ENCODE assay signal across 1 cellular context in the genomic region with DNA sequence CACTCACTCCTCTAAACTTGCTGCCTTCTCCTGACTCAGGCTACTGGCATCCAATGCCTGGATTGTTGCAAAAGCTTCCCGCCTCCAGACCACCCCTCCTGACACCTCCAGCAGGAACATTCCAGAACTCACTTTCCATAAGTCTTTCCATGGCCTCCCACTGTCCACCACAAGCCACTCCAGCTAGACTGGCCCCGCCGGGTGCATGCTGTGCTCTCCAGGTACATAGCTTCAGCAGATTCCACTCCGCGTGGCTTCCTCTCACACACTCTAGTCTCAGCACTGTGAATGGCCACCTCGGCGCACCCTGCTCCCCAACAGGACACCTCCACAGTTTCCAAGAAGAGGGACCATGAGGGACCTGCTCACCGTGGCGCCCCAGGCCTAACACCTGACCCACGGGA.
TF ChIP-seq lines count a peak whose summit lies in the region.

No MANE protein-coding gene starts in this region.

TF ChIP-seq in SK-N-SH treated with all-trans-retinoic acid at 6 μM for 48 hours, 23 proteins besides CTCF, POLR2A, EP300 and RAD21 (continued from another document):
- TF ChIP-seq OSR1 (CRISPR knock-in tag; IDR thresholded peaks at IDR 0.05) (no peak), ZFP30 (CRISPR knock-in tag; IDR thresholded peaks at IDR 0.05) (no peak), SNAI2 (CRISPR knock-in tag; IDR thresholded peaks at IDR 0.05) (no peak), GLIS3 (CRISPR knock-in tag; IDR thresholded peaks at IDR 0.05) (no peak)
- TF ChIP-seq, protein P1, sequence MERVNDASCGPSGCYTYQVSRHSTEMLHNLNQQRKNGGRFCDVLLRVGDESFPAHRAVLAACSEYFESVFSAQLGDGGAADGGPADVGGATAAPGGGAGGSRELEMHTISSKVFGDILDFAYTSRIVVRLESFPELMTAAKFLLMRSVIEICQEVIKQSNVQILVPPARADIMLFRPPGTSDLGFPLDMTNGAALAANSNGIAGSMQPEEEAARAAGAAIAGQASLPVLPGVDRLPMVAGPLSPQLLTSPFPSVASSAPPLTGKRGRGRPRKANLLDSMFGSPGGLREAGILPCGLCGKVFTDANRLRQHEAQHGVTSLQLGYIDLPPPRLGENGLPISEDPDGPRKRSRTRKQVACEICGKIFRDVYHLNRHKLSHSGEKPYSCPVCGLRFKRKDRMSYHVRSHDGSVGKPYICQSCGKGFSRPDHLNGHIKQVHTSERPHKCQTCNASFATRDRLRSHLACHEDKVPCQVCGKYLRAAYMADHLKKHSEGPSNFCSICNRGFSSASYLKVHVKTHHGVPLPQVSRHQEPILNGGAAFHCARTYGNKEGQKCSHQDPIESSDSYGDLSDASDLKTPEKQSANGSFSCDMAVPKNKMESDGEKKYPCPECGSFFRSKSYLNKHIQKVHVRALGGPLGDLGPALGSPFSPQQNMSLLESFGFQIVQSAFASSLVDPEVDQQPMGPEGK (CRISPR knock-in tag; IDR thresholded peaks at IDR 0.05; ENCODE audit: borderline replicate concordance), result no peak
- TF ChIP-seq, protein P2, sequence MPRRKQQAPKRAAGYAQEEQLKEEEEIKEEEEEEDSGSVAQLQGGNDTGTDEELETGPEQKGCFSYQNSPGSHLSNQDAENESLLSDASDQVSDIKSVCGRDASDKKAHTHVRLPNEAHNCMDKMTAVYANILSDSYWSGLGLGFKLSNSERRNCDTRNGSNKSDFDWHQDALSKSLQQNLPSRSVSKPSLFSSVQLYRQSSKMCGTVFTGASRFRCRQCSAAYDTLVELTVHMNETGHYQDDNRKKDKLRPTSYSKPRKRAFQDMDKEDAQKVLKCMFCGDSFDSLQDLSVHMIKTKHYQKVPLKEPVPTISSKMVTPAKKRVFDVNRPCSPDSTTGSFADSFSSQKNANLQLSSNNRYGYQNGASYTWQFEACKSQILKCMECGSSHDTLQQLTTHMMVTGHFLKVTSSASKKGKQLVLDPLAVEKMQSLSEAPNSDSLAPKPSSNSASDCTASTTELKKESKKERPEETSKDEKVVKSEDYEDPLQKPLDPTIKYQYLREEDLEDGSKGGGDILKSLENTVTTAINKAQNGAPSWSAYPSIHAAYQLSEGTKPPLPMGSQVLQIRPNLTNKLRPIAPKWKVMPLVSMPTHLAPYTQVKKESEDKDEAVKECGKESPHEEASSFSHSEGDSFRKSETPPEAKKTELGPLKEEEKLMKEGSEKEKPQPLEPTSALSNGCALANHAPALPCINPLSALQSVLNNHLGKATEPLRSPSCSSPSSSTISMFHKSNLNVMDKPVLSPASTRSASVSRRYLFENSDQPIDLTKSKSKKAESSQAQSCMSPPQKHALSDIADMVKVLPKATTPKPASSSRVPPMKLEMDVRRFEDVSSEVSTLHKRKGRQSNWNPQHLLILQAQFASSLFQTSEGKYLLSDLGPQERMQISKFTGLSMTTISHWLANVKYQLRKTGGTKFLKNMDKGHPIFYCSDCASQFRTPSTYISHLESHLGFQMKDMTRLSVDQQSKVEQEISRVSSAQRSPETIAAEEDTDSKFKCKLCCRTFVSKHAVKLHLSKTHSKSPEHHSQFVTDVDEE (CRISPR knock-in tag; IDR thresholded peaks at IDR 0.05), result no peak
